11 cellular contexts compared by ENCODE assay signal in the genomic region with DNA sequence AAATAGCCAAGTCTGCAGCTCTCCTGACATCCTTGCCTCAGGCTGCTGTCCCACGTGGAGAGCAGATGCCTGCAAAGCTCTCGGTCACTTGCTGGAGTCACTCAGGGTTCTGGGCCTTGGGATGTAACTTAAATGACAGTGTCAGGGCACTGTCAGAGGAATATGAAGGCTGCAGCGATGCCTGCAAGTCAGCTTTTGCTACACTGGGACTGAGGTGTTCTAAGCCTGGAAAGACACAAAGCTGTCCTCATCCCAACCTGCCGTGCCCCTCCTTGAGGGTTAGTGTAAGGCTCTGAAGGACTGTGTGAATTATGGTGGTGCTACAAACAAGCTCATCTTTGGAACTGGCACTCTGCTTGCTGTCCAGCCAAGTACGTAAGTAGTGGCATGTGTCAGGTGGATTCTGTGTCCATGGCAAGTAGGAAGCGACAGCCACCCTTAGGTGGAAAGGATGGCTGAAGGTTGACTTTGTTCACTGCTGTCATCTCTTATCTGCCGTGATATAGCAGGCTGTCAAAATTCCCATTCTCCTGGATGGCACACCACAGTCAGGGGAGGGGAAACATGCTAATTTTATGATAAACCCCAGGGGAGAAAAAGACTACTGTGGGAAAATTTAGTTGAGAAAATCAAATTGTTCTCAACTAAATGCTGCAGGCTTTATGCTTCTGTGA.
A peak's percentile ranks its signal among the peaks of the same experiment; 100 is the strongest.
DNase-seq lines count a peak whose midpoint lies in the region; ATAC-seq and TF ChIP-seq lines count a peak whose summit lies in the region.
"Had no signal": no experiment of that assay in that cellular context is flagged by ENCODE, and none has a peak within 500 bp of the region (broad histone marks: within the 10 kb centered on the region; RNA-seq: fewer than 3 reads in every experiment).

No MANE protein-coding gene starts in this region.

- ATAC-seq in stimulated activated memory B cell treated with anti-CD40 and anti-IgM and Interleukin-4, amounts not matched to agents 10 μg/mL and 1 μg/mL and 100 μg/mL, for 72 hours = no peak
- no peak for ATAC-seq in HG03139 (IDR thresholded peaks at IDR 0.05; ENCODE audit: unreplicated experiment)

- peaks cover 94% of the 10 kb centered on the region for H3K36me3 Mint-ChIP-seq in activated naive CD4-positive, alpha-beta T cell treated with anti-CD3 and anti-CD28 coated beads for 36 hours (ENCODE audit: low read depth)
- H3K36me3 Mint-ChIP-seq in activated naive CD8-positive, alpha-beta T cell treated with anti-CD3 and anti-CD28 coated beads for 36 hours = peaks cover 91% of the 10 kb centered on the region
- H3K36me3 Mint-ChIP-seq in stimulated activated memory B cell treated with anti-CD40 and anti-IgM and Interleukin-4, amounts not matched to agents 10 μg/mL and 1 μg/mL and 100 μg/mL, for 72 hours = peaks cover 2% of the 10 kb centered on the region

- H3K4me3 Mint-ChIP-seq in activated naive CD4-positive, alpha-beta T cell treated with anti-CD3 and anti-CD28 coated beads for 36 hours = peak overlapping the region; percentile 84
- peak overlapping the region; percentile 87 for H3K4me3 Mint-ChIP-seq in activated naive CD8-positive, alpha-beta T cell treated with anti-CD3 and anti-CD28 coated beads for 36 hours
- H3K4me3 Mint-ChIP-seq in stimulated activated memory B cell treated with anti-CD40 and anti-IgM and Interleukin-4, amounts not matched to agents 10 μg/mL and 1 μg/mL and 100 μg/mL, for 72 hours = peak overlapping the region; percentile 73
- H3K4me3 Mint-ChIP-seq: neural crest cell had no signal

- no peaks in the 10 kb centered on the region for H3K9me3 Mint-ChIP-seq in activated naive CD4-positive, alpha-beta T cell treated with anti-CD3 and anti-CD28 coated beads for 36 hours
- H3K9me3 Mint-ChIP-seq in activated naive CD8-positive, alpha-beta T cell treated with anti-CD3 and anti-CD28 coated beads for 36 hours = no peaks in the 10 kb centered on the region
- no peaks in the 10 kb centered on the region for H3K9me3 Mint-ChIP-seq in stimulated activated memory B cell treated with anti-CD40 and anti-IgM and Interleukin-4, amounts not matched to agents 10 μg/mL and 1 μg/mL and 100 μg/mL, for 72 hours
- H3K9me3 Mint-ChIP-seq: neural crest cell had no signal

- intact Hi-C loops in activated naive CD4-positive, alpha-beta T cell treated with anti-CD3 and anti-CD28 coated beads for 36 hours (cut with micrococcal nuclease) = loop anchor here (5.0 to 10.0 kb wide), 2 partner anchors 284 to 662 kb away; no protein-coding TSS in a partner anchor

- peak overlapping the region; percentile 98 for H3K27ac Mint-ChIP-seq in activated naive CD4-positive, alpha-beta T cell treated with anti-CD3 and anti-CD28 coated beads for 36 hours
- H3K27ac Mint-ChIP-seq in activated naive CD8-positive, alpha-beta T cell treated with anti-CD3 and anti-CD28 coated beads for 36 hours = peak overlapping the region; percentile 99
- H3K27ac Mint-ChIP-seq in stimulated activated memory B cell treated with anti-CD40 and anti-IgM and Interleukin-4, amounts not matched to agents 10 μg/mL and 1 μg/mL and 100 μg/mL, for 72 hours = peak overlapping the region; percentile 88

- peaks cover 40% of the 10 kb centered on the region for H3K4me1 Mint-ChIP-seq in activated naive CD4-positive, alpha-beta T cell treated with anti-CD3 and anti-CD28 coated beads for 36 hours (ENCODE audit: low read depth)
- peaks cover 57% of the 10 kb centered on the region for H3K4me1 Mint-ChIP-seq in activated naive CD8-positive, alpha-beta T cell treated with anti-CD3 and anti-CD28 coated beads for 36 hours
- H3K4me1 Mint-ChIP-seq in stimulated activated memory B cell treated with anti-CD40 and anti-IgM and Interleukin-4, amounts not matched to agents 10 μg/mL and 1 μg/mL and 100 μg/mL, for 72 hours = peaks cover 84% of the 10 kb centered on the region

- H3K27me3 Mint-ChIP-seq in activated naive CD4-positive, alpha-beta T cell treated with anti-CD3 and anti-CD28 coated beads for 36 hours (ENCODE audit: low read depth) = no peaks in the 10 kb centered on the region
- H3K27me3 Mint-ChIP-seq in activated naive CD8-positive, alpha-beta T cell treated with anti-CD3 and anti-CD28 coated beads for 36 hours = no peaks in the 10 kb centered on the region
- H3K27me3 Mint-ChIP-seq in stimulated activated memory B cell treated with anti-CD40 and anti-IgM and Interleukin-4, amounts not matched to agents 10 μg/mL and 1 μg/mL and 100 μg/mL, for 72 hours = no peaks in the 10 kb centered on the region

- no peak for DNase-seq in activated naive CD4-positive, alpha-beta T cell treated with anti-CD3 and anti-CD28 coated beads for 36 hours
- no peak for DNase-seq in activated naive CD4-positive, alpha-beta T cell (lab: John Stamatoyannopoulos, UW)
- DNase-seq in activated naive CD8-positive, alpha-beta T cell treated with anti-CD3 and anti-CD28 coated beads for 36 hours = no peak
- DNase-seq in iPS-NIHi11 (ENCODE audit: low spot score) = no peak
- no peak for DNase-seq in OCI-M1 (lab: John Stamatoyannopoulos, UW)
- DNase-seq: NCI-H2081, T1000 had no signal

- CTCF ChIA-PET in activated naive CD4-positive, alpha-beta T cell treated with anti-CD3 and anti-CD28 coated beads for 36 hours (lab: Charles Lee) = interaction anchor here (0.8 to 3.7 kb wide), 10 partner anchors 12 to 237 kb away, joined by 3 to 20 read pairs (median 6); no protein-coding TSS in a partner anchor

- peak; percentile 52 for TF ChIP-seq POLR2A in GM19193 (IDR thresholded peaks at IDR 0.05; ENCODE audit: extremely low read depth, insufficient read depth, insufficient read length)
